ENCODE assay signal across 9 cellular contexts in the genomic region with DNA sequence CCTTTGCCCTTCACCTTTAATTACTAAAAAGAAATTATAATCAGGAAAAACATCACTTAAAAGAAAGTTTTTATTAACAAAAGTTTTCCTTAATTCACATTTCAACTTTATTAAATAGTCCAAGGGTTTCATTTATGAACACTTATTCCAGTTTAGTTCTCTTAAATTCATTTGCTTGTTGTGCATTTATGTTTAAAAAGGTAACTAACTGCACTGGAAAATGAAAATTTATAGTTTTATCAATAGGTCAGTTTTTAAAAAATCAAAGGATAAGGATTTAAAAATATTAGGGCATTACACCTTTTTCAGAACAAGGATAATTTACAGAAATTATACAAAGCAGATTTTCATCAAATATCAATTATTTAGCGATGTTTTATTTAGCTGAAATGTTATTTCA. TPM values are rescaled to one million over a fixed set of nuclear protein-coding genes. Genes with fewer than 3 reads are reported as not detected.
A peak's percentile ranks its signal among the peaks of the same experiment; 100 is the strongest.
DNase-seq lines count a peak whose midpoint lies in the region; ATAC-seq and TF ChIP-seq lines count a peak whose summit lies in the region.
"Had no signal": no experiment of that assay in that cellular context is flagged by ENCODE, and none has a peak within 500 bp of the region (broad histone marks: within the 10 kb centered on the region; RNA-seq: fewer than 3 reads in every experiment).

No MANE protein-coding gene starts in this region.

- H3K27me3 ChIP-seq in DND-41 (ENCODE audit: insufficient read depth, low read length, poor library complexity) (no peaks in the 10 kb centered on the region), PC-3 (ENCODE audit: low read length) (no peaks in the 10 kb centered on the region), ovary (no peaks in the 10 kb centered on the region)

- POLR2A ChIA-PET in PC-3 (lab: Charles Lee; ENCODE audit: unreplicated experiment) = no interaction called here

- no peaks in the 10 kb centered on the region for H3K9me3 Mint-ChIP-seq in endothelial cell (ENCODE audit: unreplicated experiment)

- CTCF ChIA-PET in PC-3 (lab: Charles Lee) = no interaction called here

- no peak for TF ChIP-seq EP300 in ovary (IDR thresholded peaks at IDR 0.05)

- peak overlapping the region; percentile 98 for H3K27ac Mint-ChIP-seq in endothelial cell (ENCODE audit: unreplicated experiment)

- ATAC-seq in DND-41 (ENCODE audit: insufficient read depth, low read depth) = no peak
- no peak for ATAC-seq in PC-3
- no peak for ATAC-seq in GM18858 (IDR thresholded peaks at IDR 0.05; ENCODE audit: unreplicated experiment)

- TF ChIP-seq CTCF in DND-41 (IDR thresholded peaks at IDR 0.05; ENCODE audit: borderline replicate concordance, extremely low read depth, low read length, poor library complexity, severe bottlenecking) (no peak), PC-3 (conservative IDR thresholded peaks at IDR 0.05; ENCODE audit: low read depth, low read length) (no peak), endothelial cell (IDR thresholded peaks at IDR 0.05; ENCODE audit: unreplicated experiment) (no peak), ovary (IDR thresholded peaks at IDR 0.05) (no peak)

- DNase-seq in DND-41 (no peak), PC-3 (no peak), endothelial cell (ENCODE audit: low spot score) (no peak), ovary (no peak), NCI-H1417 (lab: John Stamatoyannopoulos, UW) (no peak), NCI-H1417 treated with DMSO at 0.1 percent for 48 hours (lab: John Stamatoyannopoulos, UW) (no peak), inferior parietal cortex (ENCODE audit: extremely low spot score) (no peak)

- H4K20me1 ChIP-seq in DND-41 (ENCODE audit: insufficient read depth, low read length) = peaks cover 30% of the 10 kb centered on the region; the same call in 1 of the 2 replicates
- peaks cover 30% of the 10 kb centered on the region for H4K20me1 ChIP-seq in PC-3 (ENCODE audit: low read length)

- H3K36me3 ChIP-seq in DND-41 (ENCODE audit: insufficient read depth, low read length) (peaks cover 77% of the 10 kb centered on the region), PC-3 (ENCODE audit: low read depth, low read length) (peaks cover 65% of the 10 kb centered on the region), ovary (no peaks in the 10 kb centered on the region)

- H3K4me3 Mint-ChIP-seq in endothelial cell (ENCODE audit: unreplicated experiment) = peak overlapping the region; percentile 97

- H2AFZ ChIP-seq in DND-41 (ENCODE audit: low read depth, low read length) (peak overlapping the region; percentile 85; the same call in 1 of the 2 replicates), PC-3 (ENCODE audit: low read length) (peak overlapping the region; percentile 78; the same call in 1 of the 2 replicates)

- H3K4me2 ChIP-seq in DND-41 (ENCODE audit: insufficient read depth, low read length) = peak overlapping the region; percentile 97
- peak overlapping the region; percentile 86 for H3K4me2 ChIP-seq in PC-3 (ENCODE audit: low read length)

- peaks cover 37% of the 10 kb centered on the region for H3K36me3 Mint-ChIP-seq in endothelial cell (ENCODE audit: low read depth, unreplicated experiment)

- no peak for TF ChIP-seq POLR2A in ovary (IDR thresholded peaks at IDR 0.05)

- H3K79me2 ChIP-seq in DND-41 (ENCODE audit: insufficient read depth, low read length) (peaks cover 74% of the 10 kb centered on the region), PC-3 (ENCODE audit: low read length) (peaks cover 82% of the 10 kb centered on the region)

- H3K27me3 Mint-ChIP-seq in endothelial cell (ENCODE audit: unreplicated experiment) = peaks cover 2% of the 10 kb centered on the region

- H3K9me3 ChIP-seq in DND-41 (ENCODE audit: insufficient read depth, low read length, severe bottlenecking) (no peaks in the 10 kb centered on the region), PC-3 (ENCODE audit: low read length) (no peaks in the 10 kb centered on the region), ovary (no peaks in the 10 kb centered on the region)

- H3F3A ChIP-seq in PC-3 (ENCODE audit: low read length, unreplicated experiment) = no peaks in the 10 kb centered on the region

- BruUV-seq in PC-3 (replicated peaks; lab: Mats Ljungman, UMichigan) = no TSS peak

- H3K9me2 ChIP-seq in PC-3 (replicated peaks; ENCODE audit: low read length) = no peaks in the 10 kb centered on the region

- peak overlapping the region; percentile 80; the same call in 1 of the 2 replicates for H3K27ac ChIP-seq in DND-41 (ENCODE audit: low read length)
- peak overlapping the region; percentile 68 for H3K27ac ChIP-seq in PC-3 (ENCODE audit: low read length)
- peak overlapping the region in 1 of 2 donors; percentile 70 for H3K27ac ChIP-seq in ovary

- H3K9ac ChIP-seq in DND-41 (ENCODE audit: low read depth, low read length) = peak overlapping the region; percentile 91
- peak overlapping the region; percentile 95 for H3K9ac ChIP-seq in PC-3 (ENCODE audit: low read length)

- 96 to 99% (median 98%) methylated on average over 1 of the region's 1 CpG for WGBS in ovary, 3 donors

- H3K4me1 Mint-ChIP-seq in endothelial cell (ENCODE audit: unreplicated experiment) = peaks cover 28% of the 10 kb centered on the region

- H3K4me3 ChIP-seq in DND-41 (ENCODE audit: low read depth in 1 of 2, low read length in 2 of 2) = peak overlapping the region; percentile 37 to 77; a peak in 3 of 4 replicates
- H3K4me3 ChIP-seq in PC-3 (ENCODE audit: low read length) = peak overlapping the region; percentile 77
- H3K4me3 ChIP-seq in ovary = peak overlapping the region; percentile 86

- H3K4me1 ChIP-seq in DND-41 (ENCODE audit: insufficient read depth, low read length) = peaks cover 59% of the 10 kb centered on the region
- peaks cover 46% of the 10 kb centered on the region for H3K4me1 ChIP-seq in PC-3 (ENCODE audit: insufficient read depth, low read length)
- H3K4me1 ChIP-seq in ovary (ENCODE audit: insufficient read depth) = peaks cover 6% of the 10 kb centered on the region

- intact Hi-C loops in PC-3 (cut with micrococcal nuclease) (loop anchor here (5.0 kb wide), 2 partner anchors 41 to 141 kb away; no protein-coding TSS in a partner anchor), ovary (cut with DNase I) (loop anchor here in 1 of 4 donors (2.0 to 5.0 kb wide), 2 partner anchors 52 to 141 kb away; a partner anchor contains a TSS)

RNA-seq across cellular contexts. Expression of a gene that starts 1.0 kb away (rescaled TPM):
- total RNA-seq in PC-3 (2014; rRNA removed) = 47.1 and 58.5 TPM in 2 replicates
- 102 TPM for total RNA-seq in endothelial cell (ENCODE audit: unreplicated experiment)
- 10 to 100 TPM; 23.2 to 50.4 (median 45.4) TPM for total RNA-seq in ovary
- polyA plus RNA-seq in ovary = 10 to 100 TPM; 28.1 to 73.1 TPM

RNA-seq across cellular contexts. Expression of a gene that starts 9.5 kb away (rescaled TPM):
- total RNA-seq in PC-3 (2014; rRNA removed) = 118 and 181 TPM in 2 replicates
- total RNA-seq in endothelial cell (ENCODE audit: unreplicated experiment) = 40.2 TPM
- 10 to 100 TPM; 21.9 to 40.8 (median 31.4) TPM for total RNA-seq in ovary
- polyA plus RNA-seq in ovary = 10 to 100 TPM; 16.8 to 25.1 TPM

RNA-seq across cellular contexts. Expression of a gene that starts 13.9 kb away (rescaled TPM):
- total RNA-seq in PC-3 (2014; rRNA removed) (not detected in 2 replicates), endothelial cell (ENCODE audit: unreplicated experiment) (not detected), ovary (under 1 TPM in 5 of 7 donors, not detected in 2; 0.10 to 0.15 (median 0.12) TPM)
- polyA plus RNA-seq in ovary = under 1 TPM; 0.02 to 0.17 TPM
- total RNA-seq: lung microvascular endothelial cell had no signal

RNA-seq across cellular contexts. Expression of a gene that starts 26.0 kb away (rescaled TPM):
- total RNA-seq in PC-3 (2014; rRNA removed) (191 and 225 TPM in 2 replicates), endothelial cell (ENCODE audit: unreplicated experiment) (150 TPM), ovary (100 to 1,000 TPM in 1 of 7 donors, 10 to 100 TPM in 6; 36.7 to 117 (median 76.8) TPM)
- polyA plus RNA-seq in ovary = 100 to 1,000 TPM in 1 of 2 donors, 10 to 100 TPM in 1; 88.8 to 301 TPM

RNA-seq across cellular contexts. Expression of a gene that starts 52.0 kb away (rescaled TPM):
- total RNA-seq in PC-3 (2014; rRNA removed) (131 and 144 TPM in 2 replicates), endothelial cell (ENCODE audit: unreplicated experiment) (68.7 TPM), ovary (10 to 100 TPM; 36.7 to 67.8 (median 59.4) TPM)
- 10 to 100 TPM; 44.1 to 74.9 TPM for polyA plus RNA-seq in ovary
